Comparison of ENCODE assay signal across 21 cellular contexts in genomic region chr17:29363716-29364115, GRCh38.
"Had no signal": no experiment of that assay in that cellular context is flagged by ENCODE, and none has a peak within 500 bp of the region (broad histone marks: within the 10 kb centered on the region; RNA-seq: fewer than 3 reads in every experiment).

No MANE protein-coding gene starts in this region.

- DNase-seq: activated CD4-positive, alpha-beta memory T cell treated with anti-CD3 and anti-CD28 coated beads, Interleukin-2, amount 10 ng/mL, durations not matched to agents 7 days and 5 days; activated CD4-positive, alpha-beta T cell treated with anti-CD3 and anti-CD28 coated beads, Interleukin-2, amount 50 U/mL, for 1 hour; activated gamma-delta T cell; activated naive CD4-positive, alpha-beta T cell treated with anti-CD3 and anti-CD28 coated beads for 36 hours; activated naive CD8-positive, alpha-beta T cell treated with anti-CD3 and anti-CD28 coated beads for 36 hours; activated T-cell treated with anti-CD3 and anti-CD28 coated beads for 4 hours; MM.1S; NCI-H1105; NCI-H1436; NCI-H1694 treated with DMSO at 0.1 percent for 48 hours; NCI-H2029 treated with DMSO at 0.1 percent for 48 hours; NCI-H345; NCI-H510A; NCI-H526 treated with DMSO at 0.1 percent for 48 hours; SIG-M5; SK-N-SH; T-helper 1 cell had no signal

- H3K9me3 ChIP-seq: SK-N-SH had no signal

- H3K4me2 ChIP-seq: SK-N-SH had no signal

- H3K27ac Mint-ChIP-seq: activated CD4-positive, alpha-beta memory T cell treated with anti-CD3 and anti-CD28 coated beads, Interleukin-2, amount 10 ng/mL, durations not matched to agents 7 days and 5 days; activated CD4-positive, alpha-beta T cell treated with anti-CD3 and anti-CD28 coated beads for 36 hours; activated naive CD4-positive, alpha-beta T cell treated with anti-CD3 and anti-CD28 coated beads for 36 hours; activated naive CD8-positive, alpha-beta T cell treated with anti-CD3 and anti-CD28 coated beads for 36 hours; activated T-helper 17 cell treated with anti-CD3 and anti-CD28 coated beads, Interleukin-2, amount 50 U/mL, for 72 hours had no signal

- H3K4me1 Mint-ChIP-seq: activated CD4-positive, alpha-beta memory T cell treated with anti-CD3 and anti-CD28 coated beads, Interleukin-2, amount 10 ng/mL, durations not matched to agents 7 days and 5 days; activated CD4-positive, alpha-beta T cell treated with anti-CD3 and anti-CD28 coated beads for 36 hours; activated naive CD8-positive, alpha-beta T cell treated with anti-CD3 and anti-CD28 coated beads for 36 hours; activated T-helper 17 cell treated with anti-CD3 and anti-CD28 coated beads, Interleukin-2, amount 50 U/mL, for 72 hours had no signal

- H3K9me3 Mint-ChIP-seq: activated CD4-positive, alpha-beta memory T cell treated with anti-CD3 and anti-CD28 coated beads, Interleukin-2, amount 10 ng/mL, durations not matched to agents 7 days and 5 days; activated naive CD4-positive, alpha-beta T cell treated with anti-CD3 and anti-CD28 coated beads for 36 hours; activated naive CD8-positive, alpha-beta T cell treated with anti-CD3 and anti-CD28 coated beads for 36 hours; activated T-helper 17 cell treated with anti-CD3 and anti-CD28 coated beads, Interleukin-2, amount 50 U/mL, for 72 hours had no signal

- H3K27ac ChIP-seq: brain microvascular endothelial cell, VCaP had no signal

- H3K36me3 ChIP-seq: brain microvascular endothelial cell had no signal

- H3K27me3 Mint-ChIP-seq: activated CD4-positive, alpha-beta memory T cell treated with anti-CD3 and anti-CD28 coated beads, Interleukin-2, amount 10 ng/mL, durations not matched to agents 7 days and 5 days; activated CD4-positive, alpha-beta T cell treated with anti-CD3 and anti-CD28 coated beads for 36 hours; activated naive CD8-positive, alpha-beta T cell treated with anti-CD3 and anti-CD28 coated beads for 36 hours; activated T-helper 17 cell treated with anti-CD3 and anti-CD28 coated beads, Interleukin-2, amount 50 U/mL, for 72 hours had no signal

- H3K27me3 ChIP-seq: brain microvascular endothelial cell had no signal

- H3K36me3 Mint-ChIP-seq: activated naive CD8-positive, alpha-beta T cell treated with anti-CD3 and anti-CD28 coated beads for 36 hours had no signal

- H3K4me3 Mint-ChIP-seq: activated CD4-positive, alpha-beta memory T cell treated with anti-CD3 and anti-CD28 coated beads, Interleukin-2, amount 10 ng/mL, durations not matched to agents 7 days and 5 days; activated CD4-positive, alpha-beta T cell treated with anti-CD3 and anti-CD28 coated beads for 36 hours; activated naive CD4-positive, alpha-beta T cell treated with anti-CD3 and anti-CD28 coated beads for 36 hours; activated naive CD8-positive, alpha-beta T cell treated with anti-CD3 and anti-CD28 coated beads for 36 hours; activated T-helper 17 cell treated with anti-CD3 and anti-CD28 coated beads, Interleukin-2, amount 50 U/mL, for 72 hours had no signal

- H3K9ac ChIP-seq: SK-N-SH had no signal
